In the genomic region with DNA sequence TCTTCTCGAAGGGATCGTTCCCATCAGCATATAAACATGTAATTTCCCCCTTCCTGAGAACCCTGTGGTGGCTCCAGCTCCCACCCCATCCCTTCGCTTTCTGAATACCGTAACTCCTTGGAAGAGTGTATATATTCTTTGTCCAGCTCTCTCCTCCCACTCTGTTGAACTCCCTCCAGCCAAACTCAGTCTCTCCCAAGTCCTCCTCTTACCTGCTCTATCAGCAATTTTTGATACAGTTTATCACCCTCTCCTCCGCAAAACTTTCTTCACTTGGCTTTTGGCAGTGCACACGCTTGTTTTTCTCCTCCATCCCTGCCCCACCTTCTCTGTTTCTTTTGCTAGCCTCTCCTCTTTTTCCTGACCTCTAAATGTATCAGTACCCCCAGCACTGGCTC, we compare ENCODE assay signal across 8 cellular contexts.
DNase-seq lines count a peak whose midpoint lies in the region; ATAC-seq and TF ChIP-seq lines count a peak whose summit lies in the region.

No MANE protein-coding gene starts in this region.

- H4K91ac ChIP-seq in neuronal stem cell (ENCODE audit: low read depth, low read length, poor library complexity) = no peak overlapping the region

- POLR2A ChIA-PET in CD4-positive, alpha-beta T cell (lab: Charles Lee) = interaction anchor here (1.4 to 2.2 kb wide), 2 partner anchors 140 to 195 kb away, joined by 4 to 7 read pairs; no protein-coding TSS in a partner anchor
- POLR2A ChIA-PET in Panc1 (lab: Charles Lee) = no interaction called here

- H3K36me3 ChIP-seq in Panc1 (ENCODE audit: control insufficient read depth, insufficient read depth, low read length) (no peaks in the 10 kb centered on the region), neuronal stem cell (replicated peaks in 1 of 2; ENCODE audit: control insufficient read depth in 2 of 2, insufficient read depth in 2 of 2, low read length in 2 of 2) (no peaks in the 10 kb centered on the region)

- H3K4me1 Mint-ChIP-seq in CD4-positive, alpha-beta T cell (ENCODE audit: low read depth) = peaks cover 56% of the 10 kb centered on the region

- no peak overlapping the region for H3K18ac ChIP-seq in neuronal stem cell (ENCODE audit: low read length)

- BruUV-seq in Panc1 (replicated peaks; lab: Mats Ljungman, UMichigan) = TSS peak; percentile 98

- H2AFZ ChIP-seq in neuronal stem cell (ENCODE audit: low read length) = peak overlapping the region; percentile 87

- no peak overlapping the region for H2AK5ac ChIP-seq in neuronal stem cell (ENCODE audit: low read depth, low read length)

- in situ Hi-C loops in Panc1 (cut with HindIII; ENCODE audit: low pct_unique_long_range_greater_than_20kb, low sequenced_read_pairs) = no loop called here

- CTCF ChIA-PET in CD4-positive, alpha-beta T cell (lab: Charles Lee) = interaction anchor here (1.2 to 2.4 kb wide), 4 partner anchors 22 to 195 kb away, joined by 3 to 8 read pairs (median 4); a partner anchor contains a TSS
- CTCF ChIA-PET in Panc1 (lab: Charles Lee) = interaction anchor here (0.6 kb wide), 1 partner anchor 33 kb away, joined by 5 read pairs; no protein-coding TSS in a partner anchor

- H3K79me1 ChIP-seq in neuronal stem cell (ENCODE audit: low read depth, low read length) = no peaks in the 10 kb centered on the region

- H3K4me3 Mint-ChIP-seq in CD4-positive, alpha-beta T cell = peak overlapping the region; percentile 91

- peak overlapping the region; percentile 92 for H3K27ac Mint-ChIP-seq in CD4-positive, alpha-beta T cell

- peak overlapping the region; percentile 55 for H3K27ac ChIP-seq in CD4-positive, alpha-beta T cell (ENCODE audit: low read depth, low read length)
- H3K27ac ChIP-seq in Panc1 (ENCODE audit: low read length) (peak overlapping the region; percentile 97), neuronal stem cell (replicated peaks; ENCODE audit: low read length) (no peak overlapping the region)

- no peak overlapping the region for H4K8ac ChIP-seq in neuronal stem cell (ENCODE audit: low read depth, low read length)

- no peak overlapping the region for H3K4ac ChIP-seq in neuronal stem cell (ENCODE audit: low read length)

- no CpG with 5 or more reads among the region's 6 CpGs for WGBS in neuronal stem cell (ENCODE audit: extremely low coverage in 2 of 2, insufficient read length in 2 of 2, insufficient replicate concordance in 1 of 2), 2 donors

- no peaks in the 10 kb centered on the region for H3K9me3 Mint-ChIP-seq in CD4-positive, alpha-beta T cell

- H3K14ac ChIP-seq in neuronal stem cell (ENCODE audit: low read length) = no peak overlapping the region

- H3K36me3 Mint-ChIP-seq in CD4-positive, alpha-beta T cell (ENCODE audit: low read depth) = peaks cover 6% of the 10 kb centered on the region

- H2BK15ac ChIP-seq in neuronal stem cell (ENCODE audit: low read length) = no peak overlapping the region

- H3K4me2 ChIP-seq in neuronal stem cell (ENCODE audit: insufficient read depth, low read length, poor library complexity, severe bottlenecking) = peak overlapping the region; percentile 63

- H3K4me1 ChIP-seq in Panc1 (ENCODE audit: control insufficient read depth, insufficient read depth, low read length) (peaks cover 22% of the 10 kb centered on the region), neuronal stem cell (ENCODE audit: control insufficient read depth in 2 of 2, insufficient read depth in 1 of 2, low read depth in 1 of 2, low read length in 2 of 2) (peaks cover 0 to 8% of the 10 kb centered on the region in 2 donors)

- H2BK12ac ChIP-seq in neuronal stem cell (ENCODE audit: low read length) = no peak overlapping the region

- H2BK5ac ChIP-seq in neuronal stem cell (ENCODE audit: low read length) = no peak overlapping the region

- no peaks in the 10 kb centered on the region for H3K27me3 ChIP-seq in CD4-positive, alpha-beta T cell (ENCODE audit: control insufficient read depth, insufficient read depth, low read length)
- H3K27me3 ChIP-seq in Panc1 (ENCODE audit: control insufficient read depth, insufficient read depth, low read length) (no peaks in the 10 kb centered on the region), neuronal stem cell (ENCODE audit: control insufficient read depth in 3 of 3, insufficient read depth in 3 of 3, low read depth in 1 of 3, low read length in 3 of 3) (no peaks in the 10 kb centered on the region)

- no peak overlapping the region for H2BK120ac ChIP-seq in neuronal stem cell (ENCODE audit: low read depth, low read length)

- H3K23ac ChIP-seq in neuronal stem cell (ENCODE audit: low read depth, low read length, poor library complexity) = no peak overlapping the region

- H3K27me3 Mint-ChIP-seq in CD4-positive, alpha-beta T cell = no peaks in the 10 kb centered on the region

- no peak for ATAC-seq in CD4-positive, alpha-beta T cell (ENCODE audit: poor library complexity)
- ATAC-seq in Panc1 (peak; percentile 3; the same call in 1 of the 2 replicates), GM18909 (IDR thresholded peaks at IDR 0.05; ENCODE audit: poor library complexity, unreplicated experiment) (no peak)

- no peak for DNase-seq in CD4-positive, alpha-beta T cell
- DNase-seq in Panc1 (ENCODE audit: low read depth, low spot score) = no peak
- DNase-seq in epithelial cell of esophagus (ENCODE audit: low read depth) = no peak
- DNase-seq in neuronal stem cell (ENCODE audit: low spot score) = no peak
- no peak for DNase-seq in iPS-NIHi11 (ENCODE audit: low spot score)
- no peak for DNase-seq in NCI-H1436 treated with DMSO at 0.1 percent for 48 hours (lab: John Stamatoyannopoulos, UW)
- DNase-seq in NCI-H69 (lab: John Stamatoyannopoulos, UW) = no peak

- H3K9me3 ChIP-seq in CD4-positive, alpha-beta T cell (ENCODE audit: control insufficient read depth, low read length) = no peaks in the 10 kb centered on the region
- H3K9me3 ChIP-seq in Panc1 (ENCODE audit: control insufficient read depth, insufficient read depth, low read depth, low read length) (no peaks in the 10 kb centered on the region), neuronal stem cell (replicated peaks in 1 of 2; ENCODE audit: control insufficient read depth in 2 of 2, insufficient read depth in 1 of 2, low read depth in 1 of 2, low read length in 2 of 2) (no peaks in the 10 kb centered on the region)

- no peak for TF ChIP-seq CTCF in CD4-positive, alpha-beta T cell (IDR thresholded peaks at IDR 0.05)
- TF ChIP-seq CTCF in Panc1 (IDR thresholded peaks at IDR 0.05) (no peak), epithelial cell of esophagus (IDR thresholded peaks at IDR 0.05; ENCODE audit: insufficient read depth, low read depth, low read length, missing control alignments) (no peak)

- intact Hi-C loops in CD4-positive, alpha-beta T cell (cut with DNase I, micrococcal nuclease) = loop anchor here in 1 of 2 experiments (5.0 kb wide), 2 partner anchors 197 to 302 kb away; a partner anchor contains a TSS
- intact Hi-C loops in Panc1 (cut with micrococcal nuclease; ENCODE audit: unreplicated experiment) = no loop called here

- H3K9ac ChIP-seq in neuronal stem cell (ENCODE audit: low read depth, low read length, poor library complexity) = no peak overlapping the region

- peak overlapping the region; percentile 46 to 91 for H3K4me3 ChIP-seq in Panc1 (ENCODE audit: low read depth in 2 of 2, low read length in 2 of 2)
- peak overlapping the region; percentile 84 for H3K4me3 ChIP-seq in epithelial cell of esophagus (ENCODE audit: low read length)
- H3K4me3 ChIP-seq in neuronal stem cell (ENCODE audit: low read length in 2 of 2) = peak overlapping the region; percentile 57 to 74
